8 cellular contexts compared by ENCODE assay signal in genomic region chr7:64888901-64889685, GRCh38. TPM values are rescaled to one million over a fixed set of nuclear protein-coding genes. Genes with fewer than 3 reads are reported as not detected.
A peak's percentile ranks its signal among the peaks of the same experiment; 100 is the strongest.
DNase-seq lines count a peak whose midpoint lies in the region; ATAC-seq and TF ChIP-seq lines count a peak whose summit lies in the region.

No MANE protein-coding gene starts in this region.

- no peaks in the 10 kb centered on the region for H3K36me3 ChIP-seq in HUES48 (ENCODE audit: control insufficient read depth, insufficient read depth, low read length)
- no peaks in the 10 kb centered on the region for H3K36me3 ChIP-seq in lower lobe of right lung
- H3K36me3 ChIP-seq in thoracic aorta = no peaks in the 10 kb centered on the region

- no peak overlapping the region for H3K27ac ChIP-seq in HUES48 (ENCODE audit: low read depth, low read length)
- H3K27ac ChIP-seq in coronary artery = no peak overlapping the region
- H3K27ac ChIP-seq in lower lobe of right lung = no peak overlapping the region
- no peak overlapping the region for H3K27ac ChIP-seq in thoracic aorta

- no peaks in the 10 kb centered on the region for H3K9me3 ChIP-seq in HUES48 (ENCODE audit: control insufficient read depth, insufficient read depth, low read length)
- H3K9me3 ChIP-seq in lower lobe of right lung = no peaks in the 10 kb centered on the region
- no peaks in the 10 kb centered on the region for H3K9me3 ChIP-seq in thoracic aorta

- TF ChIP-seq CTCF in AG09309 (IDR thresholded peaks at IDR 0.05; ENCODE audit: control insufficient read depth, insufficient read depth, low read depth, low read length, missing control alignments) = no peak
- no peak for TF ChIP-seq CTCF in coronary artery (IDR thresholded peaks at IDR 0.05)
- TF ChIP-seq CTCF in lower lobe of right lung (IDR thresholded peaks at IDR 0.05) = no peak
- TF ChIP-seq CTCF in thoracic aorta (IDR thresholded peaks at IDR 0.05) = no peak

- intact Hi-C loops in lower lobe of right lung (cut with DNase I) = no loop called here

- ATAC-seq in lower lobe of right lung (peak; percentile 75 to 81), thoracic aorta (ENCODE audit: insufficient number of reproducible peaks, low FRiP score, low read depth) (no peak), GM18909 (IDR thresholded peaks at IDR 0.05; ENCODE audit: poor library complexity, unreplicated experiment) (no peak), GM18517 (IDR thresholded peaks at IDR 0.05; ENCODE audit: unreplicated experiment) (no peak)

- DNase-seq in AG09309 (ENCODE audit: low read depth) = no peak
- DNase-seq in coronary artery (ENCODE audit: low spot score) = peak; percentile 78
- DNase-seq in lower lobe of right lung = peak; percentile 71
- DNase-seq in thoracic aorta (ENCODE audit: low spot score) = no peak
- no peak for DNase-seq in KBM-7

- H3K4me1 ChIP-seq in HUES48 (ENCODE audit: control insufficient read depth, insufficient read depth, low read length) (peaks cover 3% of the 10 kb centered on the region; the same call in 1 of the 2 replicates), lower lobe of right lung (peaks cover 20% of the 10 kb centered on the region), thoracic aorta (ENCODE audit: control insufficient read depth in 1 of 2, low read depth in 2 of 2) (peaks cover 9 to 39% of the 10 kb centered on the region in 2 donors)

- H3K27me3 ChIP-seq in HUES48 (ENCODE audit: control insufficient read depth, insufficient read depth, low read length) = peaks cover 43% of the 10 kb centered on the region
- peaks cover 5% of the 10 kb centered on the region for H3K27me3 ChIP-seq in lower lobe of right lung (ENCODE audit: low read depth)
- H3K27me3 ChIP-seq in thoracic aorta (replicated peaks; ENCODE audit: insufficient read depth) = no peaks in the 10 kb centered on the region

- in situ Hi-C loops in KBM-7 (cut with MboI; ENCODE audit: low pct_unique_long_range_greater_than_20kb, low sequenced_read_pairs) = no loop called here

- no peak overlapping the region for H3K9ac ChIP-seq in HUES48 (ENCODE audit: low read depth, low read length)

- peak overlapping the region; percentile 29 for H3K4me3 ChIP-seq in AG09309 (ENCODE audit: control insufficient read depth, low read depth, low read length)
- H3K4me3 ChIP-seq in HUES48 (ENCODE audit: low read depth, low read length) = peak overlapping the region; percentile 64
- peak overlapping the region; percentile 70 for H3K4me3 ChIP-seq in coronary artery
- H3K4me3 ChIP-seq in lower lobe of right lung = peak overlapping the region; percentile 60
- H3K4me3 ChIP-seq in thoracic aorta = peak overlapping the region; percentile 76

RNA-seq across cellular contexts. Expression of gene ZNF273, which starts 14.0 kb away (rescaled TPM):
- 8.4 TPM for total RNA-seq in lower lobe of right lung
- total RNA-seq in thoracic aorta = 1 to 10 TPM; 6.6 to 9.2 TPM

Comparison
In these comparisons a context has a peak if more than half of its experiments do, and no peak if none do; other contexts are left out.
1. DNase-seq: peak in coronary artery (single experiment) and lower lobe of right lung (single experiment); none in AG09309 (single experiment), thoracic aorta (single experiment) and KBM-7 (single experiment).
2. ATAC-seq: peak in lower lobe of right lung (2 of 2); none in thoracic aorta (single experiment), GM18909 (single experiment) and GM18517 (single experiment).
3. Peak in every context shown above with its lines, with median percentiles within 50 percentile points of each other: H3K4me3 ChIP-seq.